Comparison of ENCODE assay signal across 17 cellular contexts in genomic region chr10:116134316-116134715, GRCh38.
"Had no signal": no experiment of that assay in that cellular context is flagged by ENCODE, and none has a peak within 500 bp of the region (broad histone marks: within the 10 kb centered on the region; RNA-seq: fewer than 3 reads in every experiment).

No MANE protein-coding gene starts in this region.

- H3K9me3 Mint-ChIP-seq: endodermal cell, type B pancreatic cell had no signal

- ATAC-seq: heart left ventricle; left lung; lower lobe of right lung; stimulated activated effector memory CD8-positive, alpha-beta T cell treated with anti-CD3 and anti-CD28 coated beads, Interleukin-12 subunit alpha, Interleukin-12 subunit beta, amount 100 ng/mL, for 72 hours; stimulated activated naive CD8-positive, alpha-beta T cell treated with anti-CD3 and anti-CD28 coated beads, Interleukin-15, Interleukin-2, amounts not matched to agents 100 U/mL and 50 U/mL, for 24 hours had no signal

- DNase-seq: effector CD4-positive, alpha-beta T cell; erythroblast; heart left ventricle; hippocampal formation; left lung; lower lobe of right lung; mesenchymal stem cell; naive B cell; stimulated activated CD4-positive, alpha-beta T cell treated with anti-CD3 and anti-CD28 coated beads, Interleukin-4, amount 100 ng/mL, for 1 hour; stimulated activated CD8-positive, alpha-beta memory T cell treated with anti-CD3 and anti-CD28 coated beads, Interleukin-4, amount 100 ng/mL, for 48 hours; stimulated activated naive CD8-positive, alpha-beta T cell treated with anti-CD3 and anti-CD28 coated beads, Interleukin-15, Interleukin-2, amounts not matched to agents 100 U/mL and 50 U/mL, for 24 hours; thyroid gland; uterus had no signal

- H3K27ac Mint-ChIP-seq: endodermal cell; naive B cell; nephron progenitor cell; stimulated activated effector memory CD8-positive, alpha-beta T cell treated with anti-CD3 and anti-CD28 coated beads, Interleukin-12 subunit alpha, Interleukin-12 subunit beta, amount 100 ng/mL, for 72 hours; type B pancreatic cell had no signal

- H3K27me3 Mint-ChIP-seq: naive B cell had no signal

- H3K4me3 Mint-ChIP-seq: endodermal cell; naive B cell; stimulated activated effector memory CD8-positive, alpha-beta T cell treated with anti-CD3 and anti-CD28 coated beads, Interleukin-12 subunit alpha, Interleukin-12 subunit beta, amount 100 ng/mL, for 72 hours; type B pancreatic cell had no signal

- H3K4me1 Mint-ChIP-seq: naive B cell; stimulated activated effector memory CD8-positive, alpha-beta T cell treated with anti-CD3 and anti-CD28 coated beads, Interleukin-12 subunit alpha, Interleukin-12 subunit beta, amount 100 ng/mL, for 72 hours had no signal

- H3K36me3 Mint-ChIP-seq: naive B cell; stimulated activated effector memory CD8-positive, alpha-beta T cell treated with anti-CD3 and anti-CD28 coated beads, Interleukin-12 subunit alpha, Interleukin-12 subunit beta, amount 100 ng/mL, for 72 hours had no signal
